In genomic region chr7:105680505-105681187, GRCh38 we compare ENCODE assay signal across 16 cellular contexts.
DNase-seq lines count a peak whose midpoint lies in the region; ATAC-seq and TF ChIP-seq lines count a peak whose summit lies in the region.
"Had no signal": no experiment of that assay in that cellular context is flagged by ENCODE, and none has a peak within 500 bp of the region (broad histone marks: within the 10 kb centered on the region; RNA-seq: fewer than 3 reads in every experiment).

No MANE protein-coding gene starts in this region.

- TF ChIP-seq POLR2A in gastroesophageal sphincter (IDR thresholded peaks at IDR 0.05) (no peak), tibial nerve (IDR thresholded peaks at IDR 0.05) (no peak)

- ATAC-seq in WTC11 (no peak), gastroesophageal sphincter (peak; percentile 23)
- ATAC-seq: activated CD4-positive, CD25-positive, alpha-beta regulatory T cell treated with anti-CD3 and anti-CD28 coated beads, Interleukin-2, amount 50 U/mL, for 24 hours had no signal

- no peak for DNase-seq in WTC11 (ENCODE audit: low spot score)
- no peak for DNase-seq in neural progenitor cell (ENCODE audit: low spot score)
- DNase-seq in tibial nerve (ENCODE audit: low spot score in 2 of 2) = peak; percentile 51 to 68
- DNase-seq in NCI-H1092 treated with DMSO at 0.1 percent for 48 hours (lab: John Stamatoyannopoulos, UW) = no peak
- no peak for DNase-seq in mesenteric fat pad (ENCODE audit: low spot score)
- no peak for DNase-seq in EL
- DNase-seq: activated CD8-positive, alpha-beta memory T cell treated with anti-CD3 and anti-CD28 coated beads, Interleukin-2, amount 50 U/mL, for 4 hours; NCI-H2081; NCI-H748 treated with DMSO at 0.1 percent for 48 hours; T-helper 1 cell had no signal

- H3K9me3 ChIP-seq in gastroesophageal sphincter (no peaks in the 10 kb centered on the region), neural progenitor cell (ENCODE audit: low read depth) (no peaks in the 10 kb centered on the region), tibial nerve (no peaks in the 10 kb centered on the region)

- H3K4me2 ChIP-seq in neural progenitor cell = no peak overlapping the region

- peaks cover 70% of the 10 kb centered on the region for H3K4me1 Mint-ChIP-seq in WTC11
- peaks cover 6% of the 10 kb centered on the region for H3K4me1 Mint-ChIP-seq in neural progenitor cell

- peaks cover 0 to 68% (median 18%) of the 10 kb centered on the region in 3 donors for H3K4me1 ChIP-seq in gastroesophageal sphincter
- H3K4me1 ChIP-seq in neural progenitor cell = no peaks in the 10 kb centered on the region
- peaks cover 9 to 75% (median 53%) of the 10 kb centered on the region in 4 donors for H3K4me1 ChIP-seq in tibial nerve

- H3K4me3 ChIP-seq in gastroesophageal sphincter (no peak overlapping the region), neural progenitor cell (no peak overlapping the region), tibial nerve (no peak overlapping the region)

- H3K36me3 ChIP-seq in gastroesophageal sphincter = no peaks in the 10 kb centered on the region
- H3K36me3 ChIP-seq in neural progenitor cell = no peaks in the 10 kb centered on the region
- no peaks in the 10 kb centered on the region for H3K36me3 ChIP-seq in tibial nerve

- H3K27me3 Mint-ChIP-seq in WTC11 (ENCODE audit: low read depth) = no peaks in the 10 kb centered on the region
- no peaks in the 10 kb centered on the region for H3K27me3 Mint-ChIP-seq in neural progenitor cell (ENCODE audit: insufficient read depth, low read depth)
- H3K27me3 Mint-ChIP-seq: activated naive CD8-positive, alpha-beta T cell had no signal

- TF ChIP-seq EP300 in gastroesophageal sphincter (IDR thresholded peaks at IDR 0.05) (no peak), tibial nerve (IDR thresholded peaks at IDR 0.05) (peak in 1 of 2 donors; percentile 89)

- POLR2A ChIA-PET in WTC11 (lab: Charles Lee) = no interaction called here

- CTCF ChIA-PET in WTC11 (lab: Charles Lee) = interaction anchor here (0.7 to 1.3 kb wide), 3 partner anchors 23 to 112 kb away, joined by 3 to 7 read pairs (median 5); no protein-coding TSS in a partner anchor

- peak overlapping the region in 3 of 4 donors; percentile 64 to 87 (median 84) for H3K27ac ChIP-seq in gastroesophageal sphincter
- no peak overlapping the region for H3K27ac ChIP-seq in neural progenitor cell
- H3K27ac ChIP-seq in tibial nerve = peak overlapping the region; percentile 46 to 95 (median 79)
- H3K27ac ChIP-seq: C4-2B, epithelial cell of prostate, RWPE1 had no signal

- 75 to 100% methylated on average over 3 to 4 of the region's 9 CpGs for WGBS in gastroesophageal sphincter (ENCODE audit: low coverage in 1 of 2), 2 donors
- 65 to 67% methylated on average over 9 of the region's 9 CpGs for WGBS in tibial nerve, 2 donors

- H3K27ac Mint-ChIP-seq in WTC11 (0 out of 2 replicates have a peak overlapping the region, but pooled peaks have one; percentile 2), neural progenitor cell (peak overlapping the region; percentile 46)
- H3K27ac Mint-ChIP-seq: activated naive CD8-positive, alpha-beta T cell had no signal

- no peaks in the 10 kb centered on the region for H3K9me3 Mint-ChIP-seq in WTC11
- no peaks in the 10 kb centered on the region for H3K9me3 Mint-ChIP-seq in neural progenitor cell

- H3K9ac ChIP-seq in neural progenitor cell = no peak overlapping the region

- no peak overlapping the region for H2AFZ ChIP-seq in neural progenitor cell (replicated peaks)

- H3K36me3 Mint-ChIP-seq in WTC11 = peaks cover 3% of the 10 kb centered on the region; the same call in 1 of the 2 replicates
- H3K36me3 Mint-ChIP-seq in neural progenitor cell = no peaks in the 10 kb centered on the region

- no peaks in the 10 kb centered on the region for H3F3A ChIP-seq in neural progenitor cell (ENCODE audit: low read depth)

- no peaks in the 10 kb centered on the region for H3K27me3 ChIP-seq in gastroesophageal sphincter
- no peaks in the 10 kb centered on the region for H3K27me3 ChIP-seq in neural progenitor cell
- H3K27me3 ChIP-seq in tibial nerve = no peaks in the 10 kb centered on the region

- H4K20me1 ChIP-seq in neural progenitor cell (ENCODE audit: low read depth) = peaks cover 17% of the 10 kb centered on the region

- no peak for TF ChIP-seq CTCF in WTC11 (IDR thresholded peaks at IDR 0.05)
- no peak for TF ChIP-seq CTCF in gastroesophageal sphincter (IDR thresholded peaks at IDR 0.05)
- no peak for TF ChIP-seq CTCF in neural progenitor cell (IDR thresholded peaks at IDR 0.05)
- no peak for TF ChIP-seq CTCF in tibial nerve (IDR thresholded peaks at IDR 0.05)

- no peak overlapping the region; the same call in 1 of the 2 replicates for H3K4me3 Mint-ChIP-seq in WTC11
- H3K4me3 Mint-ChIP-seq in neural progenitor cell = no peak overlapping the region
- H3K4me3 Mint-ChIP-seq: activated naive CD8-positive, alpha-beta T cell had no signal

- no peaks in the 10 kb centered on the region for H3K79me2 ChIP-seq in neural progenitor cell (ENCODE audit: low read depth)

TF ChIP-seq in WTC11, 78 proteins besides CTCF, POLR2A, EP300 and RAD21:
- TF ChIP-seq GRHL2 (CRISPR knock-in tag; IDR thresholded peaks at IDR 0.05; ENCODE audit: insufficient replicate concordance, severe bottlenecking) = no peak
- TF ChIP-seq GABPB1 (CRISPR knock-in tag; IDR thresholded peaks at IDR 0.05) = 0 out of 2 replicates have a peak, but pooled peaks have one; percentile 29
- TF ChIP-seq PRRX2 (CRISPR knock-in tag; IDR thresholded peaks at IDR 0.05) = no peak

Comparison
In these comparisons a context has a peak if more than half of its experiments do, and no peak if none do; other contexts are left out.
1. DNase-seq: peak in tibial nerve (2 of 2); none in WTC11 (single experiment), neural progenitor cell (single experiment), NCI-H1092 treated with DMSO at 0.1 percent for 48 hours (single experiment), mesenteric fat pad (single experiment) and EL (single experiment).